ENCODE assay signal across 1 cellular context in the genomic region with DNA sequence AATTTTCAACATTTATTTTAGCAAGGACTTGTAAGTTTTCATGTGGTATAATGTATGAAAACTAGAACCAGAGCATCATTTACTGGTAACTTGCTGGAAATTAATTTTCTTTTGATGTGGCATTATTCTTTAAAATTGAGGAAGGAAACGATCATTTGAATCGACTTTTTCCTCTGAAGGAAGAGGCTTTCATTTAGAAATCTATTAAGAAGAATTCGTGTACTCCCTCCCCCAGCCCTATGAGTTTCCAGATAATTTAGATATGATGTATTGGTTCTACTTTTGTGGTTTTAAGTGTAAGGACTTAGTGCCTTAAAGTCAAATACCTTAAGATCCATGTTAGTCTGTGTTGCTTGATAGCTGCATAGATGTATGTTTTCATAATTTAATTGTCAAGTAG.
TF ChIP-seq lines count a peak whose summit lies in the region.

No MANE protein-coding gene starts in this region.

TF ChIP-seq in SK-N-SH, 30 proteins besides CTCF, POLR2A, EP300 and RAD21:
- TF ChIP-seq SMC3 (IDR thresholded peaks at IDR 0.05; ENCODE audit: low read depth, low read length) (no peak), RFX5 (IDR thresholded peaks at IDR 0.05; ENCODE audit: low read length) (no peak), JUND (IDR thresholded peaks at IDR 0.05) (no peak), POLR2AphosphoS5 (IDR thresholded peaks at IDR 0.05; ENCODE audit: low read depth, low read length) (no peak), RXRA (IDR thresholded peaks at IDR 0.05; ENCODE audit: borderline replicate concordance, low read depth) (no peak), NRF1 (IDR thresholded peaks at IDR 0.05; ENCODE audit: low read depth, low read length) (no peak), YY1 (IDR thresholded peaks at IDR 0.05; ENCODE audit: low read depth) (no peak)
- TF ChIP-seq, protein P1, sequence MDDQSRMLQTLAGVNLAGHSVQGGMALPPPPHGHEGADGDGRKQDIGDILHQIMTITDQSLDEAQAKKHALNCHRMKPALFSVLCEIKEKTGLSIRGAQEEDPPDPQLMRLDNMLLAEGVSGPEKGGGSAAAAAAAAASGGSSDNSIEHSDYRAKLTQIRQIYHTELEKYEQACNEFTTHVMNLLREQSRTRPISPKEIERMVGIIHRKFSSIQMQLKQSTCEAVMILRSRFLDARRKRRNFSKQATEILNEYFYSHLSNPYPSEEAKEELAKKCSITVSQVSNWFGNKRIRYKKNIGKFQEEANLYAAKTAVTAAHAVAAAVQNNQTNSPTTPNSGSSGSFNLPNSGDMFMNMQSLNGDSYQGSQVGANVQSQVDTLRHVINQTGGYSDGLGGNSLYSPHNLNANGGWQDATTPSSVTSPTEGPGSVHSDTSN (IDR thresholded peaks at IDR 0.05): no peak
- TF ChIP-seq, protein P2, sequence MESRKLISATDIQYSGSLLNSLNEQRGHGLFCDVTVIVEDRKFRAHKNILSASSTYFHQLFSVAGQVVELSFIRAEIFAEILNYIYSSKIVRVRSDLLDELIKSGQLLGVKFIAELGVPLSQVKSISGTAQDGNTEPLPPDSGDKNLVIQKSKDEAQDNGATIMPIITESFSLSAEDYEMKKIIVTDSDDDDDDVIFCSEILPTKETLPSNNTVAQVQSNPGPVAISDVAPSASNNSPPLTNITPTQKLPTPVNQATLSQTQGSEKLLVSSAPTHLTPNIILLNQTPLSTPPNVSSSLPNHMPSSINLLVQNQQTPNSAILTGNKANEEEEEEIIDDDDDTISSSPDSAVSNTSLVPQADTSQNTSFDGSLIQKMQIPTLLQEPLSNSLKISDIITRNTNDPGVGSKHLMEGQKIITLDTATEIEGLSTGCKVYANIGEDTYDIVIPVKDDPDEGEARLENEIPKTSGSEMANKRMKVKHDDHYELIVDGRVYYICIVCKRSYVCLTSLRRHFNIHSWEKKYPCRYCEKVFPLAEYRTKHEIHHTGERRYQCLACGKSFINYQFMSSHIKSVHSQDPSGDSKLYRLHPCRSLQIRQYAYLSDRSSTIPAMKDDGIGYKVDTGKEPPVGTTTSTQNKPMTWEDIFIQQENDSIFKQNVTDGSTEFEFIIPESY (IDR thresholded peaks at IDR 0.05; ENCODE audit: borderline replicate concordance, low read depth): no peak
- TF ChIP-seq, protein P3, sequence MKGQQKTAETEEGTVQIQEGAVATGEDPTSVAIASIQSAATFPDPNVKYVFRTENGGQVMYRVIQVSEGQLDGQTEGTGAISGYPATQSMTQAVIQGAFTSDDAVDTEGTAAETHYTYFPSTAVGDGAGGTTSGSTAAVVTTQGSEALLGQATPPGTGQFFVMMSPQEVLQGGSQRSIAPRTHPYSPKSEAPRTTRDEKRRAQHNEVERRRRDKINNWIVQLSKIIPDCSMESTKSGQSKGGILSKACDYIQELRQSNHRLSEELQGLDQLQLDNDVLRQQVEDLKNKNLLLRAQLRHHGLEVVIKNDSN (IDR thresholded peaks at IDR 0.05; ENCODE audit: borderline replicate concordance, low read depth): no peak
TF ChIP-seq in SK-N-SH: peak in this region for 0.
